13 cellular contexts compared by ENCODE assay signal in the genomic region with DNA sequence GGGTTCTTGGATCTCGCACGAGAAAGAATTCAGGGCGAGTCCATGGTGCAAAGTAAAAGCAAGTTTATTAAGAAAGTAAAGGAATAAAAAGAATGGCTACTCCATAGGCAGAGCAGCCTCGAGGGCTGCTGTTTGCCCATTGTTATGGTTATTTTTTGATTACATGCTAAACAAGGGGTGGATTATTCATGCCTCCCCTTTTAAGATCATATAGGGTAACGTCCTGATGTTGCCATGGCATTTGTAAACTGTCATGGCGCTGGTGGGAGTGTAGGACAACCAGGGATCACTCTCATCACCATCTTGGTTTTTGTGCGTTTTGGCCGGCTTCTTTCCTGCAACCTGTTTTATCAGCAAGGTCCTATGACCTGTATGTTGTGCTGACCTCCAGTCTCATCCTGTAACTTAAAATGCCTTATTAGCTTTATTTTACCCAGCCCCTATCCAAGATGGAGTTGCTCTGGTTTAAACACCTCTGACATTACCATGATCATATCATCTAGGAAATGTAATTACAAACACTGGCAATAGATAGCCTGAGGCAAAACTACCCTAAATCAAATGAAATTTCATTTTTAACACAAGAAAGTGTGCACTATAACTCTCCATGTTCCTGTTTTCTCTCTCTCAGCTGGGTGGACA.
"Had no signal": no experiment of that assay in that cellular context is flagged by ENCODE, and none has a peak within 500 bp of the region (broad histone marks: within the 10 kb centered on the region; RNA-seq: fewer than 3 reads in every experiment).

No MANE protein-coding gene starts in this region.

- H3K27ac Mint-ChIP-seq: activated CD4-positive, alpha-beta T cell treated with anti-CD3 and anti-CD28 coated beads for 36 hours; activated CD8-positive, alpha-beta T cell treated with anti-CD3 and anti-CD28 coated beads, Interleukin-2, amount 10 ng/mL, durations not matched to agents 7 days and 5 days; activated naive CD4-positive, alpha-beta T cell treated with anti-CD3 and anti-CD28 coated beads, Interleukin-2, amount 50 U/mL, for 72 hours had no signal

- H3K36me3 ChIP-seq: right lobe of liver had no signal

- DNase-seq: activated CD4-positive, alpha-beta T cell treated with anti-CD3 and anti-CD28 coated beads for 36 hours; activated CD8-positive, alpha-beta memory T cell treated with anti-CD3 and anti-CD28 coated beads, Interleukin-2, amount 50 U/mL, for 4 hours; activated CD8-positive, alpha-beta T cell treated with anti-CD3 and anti-CD28 coated beads, Interleukin-2, amount 10 ng/mL, durations not matched to agents 7 days and 5 days; activated effector memory CD4-positive, alpha-beta T cell treated with anti-CD3 and anti-CD28 coated beads, Interleukin-2, amount 50 U/mL, for 16 hours; activated T-cell treated with anti-CD3 and anti-CD28 coated beads, Interleukin-2, amount 50 U/mL, for 48 hours; caudate nucleus; hippocampal formation; left ventricle myocardium superior; right lobe of liver; T-helper 1 cell had no signal

- H3K4me3 ChIP-seq: right lobe of liver had no signal

- H3K27ac ChIP-seq: right lobe of liver had no signal

- FAIRE-seq: colon, endometrium had no signal

- H3K9me3 Mint-ChIP-seq: activated naive CD4-positive, alpha-beta T cell treated with anti-CD3 and anti-CD28 coated beads, Interleukin-2, amount 50 U/mL, for 72 hours had no signal

- H3K27me3 Mint-ChIP-seq: activated CD4-positive, alpha-beta T cell treated with anti-CD3 and anti-CD28 coated beads for 36 hours had no signal

- H3K27me3 ChIP-seq: right lobe of liver had no signal

- ATAC-seq: activated CD4-positive, alpha-beta T cell treated with anti-CD3 and anti-CD28 coated beads for 36 hours; activated CD8-positive, alpha-beta T cell treated with anti-CD3 and anti-CD28 coated beads, Interleukin-2, amount 10 ng/mL, durations not matched to agents 7 days and 5 days; activated naive CD4-positive, alpha-beta T cell treated with anti-CD3 and anti-CD28 coated beads, Interleukin-2, amount 50 U/mL, for 72 hours; left ventricle myocardium superior; right lobe of liver had no signal

- H3K4me1 ChIP-seq: right lobe of liver had no signal

- H3K4me3 Mint-ChIP-seq: activated CD4-positive, alpha-beta T cell treated with anti-CD3 and anti-CD28 coated beads for 36 hours; activated CD8-positive, alpha-beta T cell treated with anti-CD3 and anti-CD28 coated beads, Interleukin-2, amount 10 ng/mL, durations not matched to agents 7 days and 5 days had no signal

- H3K9me3 ChIP-seq: right lobe of liver had no signal
